Comparison of ENCODE assay signal across 32 cellular contexts in genomic region chr15:47511241-47511640, GRCh38.
"Had no signal": no experiment of that assay in that cellular context is flagged by ENCODE, and none has a peak within 500 bp of the region (broad histone marks: within the 10 kb centered on the region; RNA-seq: fewer than 3 reads in every experiment).

No MANE protein-coding gene starts in this region.

- H3K27me3 ChIP-seq: adrenal gland, body of pancreas, brain microvascular endothelial cell, breast epithelium had no signal

- H3K4me1 ChIP-seq: body of pancreas, breast epithelium had no signal

- H3K4me3 ChIP-seq: adrenal gland, body of pancreas, breast epithelium had no signal

- H3K27ac ChIP-seq: adrenal gland, body of pancreas, brain microvascular endothelial cell, breast epithelium, VCaP had no signal

- H3K9me3 ChIP-seq: adrenal gland, body of pancreas, breast epithelium had no signal

- H3K36me3 ChIP-seq: adrenal gland, brain microvascular endothelial cell, breast epithelium had no signal

- FAIRE-seq: astrocyte, TTC549 had no signal

- DNase-seq: activated B cell treated with CpG ODN at 0.5 μM for 24 hours; activated CD4-positive, alpha-beta memory T cell treated with anti-CD3 and anti-CD28 coated beads for 36 hours; activated CD4-positive, alpha-beta T cell treated with anti-CD3 and anti-CD28 coated beads for 4 hours; activated CD4-positive, alpha-beta T cell treated with anti-CD3 and anti-CD28 coated beads, Interleukin-2, amount 10 ng/mL, durations not matched to agents 24 days and 14 days; activated CD4-positive, alpha-beta T cell treated with anti-CD3 and anti-CD28 coated beads, Interleukin-2, amount 50 U/mL, for 1 hour; activated CD4-positive, alpha-beta T cell treated with anti-CD3 and anti-CD28 coated beads, Interleukin-2, amount 50 U/mL, for 4 hours; activated CD4-positive, CD25-positive, alpha-beta regulatory T cell treated with anti-CD3 and anti-CD28 coated beads, Interleukin-2, amount 50 U/mL, for 72 hours; activated CD8-positive, alpha-beta memory T cell treated with anti-CD3 and anti-CD28 coated beads, Interleukin-2, amount 50 U/mL, for 4 hours; activated CD8-positive, alpha-beta T cell treated with anti-CD3 and anti-CD28 coated beads for 36 hours; activated effector memory CD4-positive, alpha-beta T cell treated with anti-CD3 and anti-CD28 coated beads, Interleukin-2, amount 50 U/mL, for 16 hours; activated gamma-delta T cell treated with Interleukin-2 at 50 U/mL for 16 hours; activated naive CD4-positive, alpha-beta T cell; activated naive CD4-positive, alpha-beta T cell treated with anti-CD3 and anti-CD28 coated beads for 36 hours; activated naive CD4-positive, alpha-beta T cell treated with anti-CD3 and anti-CD28 coated beads, Interleukin-2, amount 50 U/mL, for 16 hours; activated naive CD8-positive, alpha-beta T cell treated with anti-CD3 and anti-CD28 coated beads for 36 hours; activated T-cell treated with anti-CD3 and anti-CD28 coated beads for 4 hours; activated T-cell treated with anti-CD3 and anti-CD28 coated beads, Interleukin-2, amount 50 U/mL, for 1 hour; activated T-cell treated with anti-CD3 and anti-CD28 coated beads, Interleukin-2, amount 50 U/mL, for 4 hours; activated T-cell treated with anti-CD3 and anti-CD28 coated beads, Interleukin-2, amount 50 U/mL, for 72 hours; adrenal gland; amniotic stem cell; aorta; body of pancreas; brain microvascular endothelial cell; central memory CD4-positive, alpha-beta T cell; T-helper 1 cell; T-helper 2 cell; T-helper 9 cell had no signal
